12 cellular contexts compared by ENCODE assay signal in genomic region chr1:226681652-226682493, GRCh38. TPM values are rescaled to one million over a fixed set of nuclear protein-coding genes. Genes with fewer than 3 reads are reported as not detected.
DNase-seq lines count a peak whose midpoint lies in the region; ATAC-seq and TF ChIP-seq lines count a peak whose summit lies in the region.
"Had no signal": no experiment of that assay in that cellular context is flagged by ENCODE, and none has a peak within 500 bp of the region (broad histone marks: within the 10 kb centered on the region; RNA-seq: fewer than 3 reads in every experiment).

No MANE protein-coding gene starts in this region.

- H3F3A ChIP-seq in DOHH2 (ENCODE audit: control insufficient read depth, insufficient read depth) = peaks cover 34% of the 10 kb centered on the region

- H3K36me3 ChIP-seq in DOHH2 (ENCODE audit: control insufficient read depth, low read length) = peaks cover 67% of the 10 kb centered on the region
- H3K36me3 ChIP-seq in right lobe of liver = no peaks in the 10 kb centered on the region
- no peaks in the 10 kb centered on the region for H3K36me3 ChIP-seq in osteoblast (ENCODE audit: insufficient read depth, low read length)

- H3K27ac ChIP-seq in DOHH2 (ENCODE audit: low read depth, low read length) (peak overlapping the region; percentile 95), cingulate gyrus (ENCODE audit: low read depth, low read length) (peak overlapping the region; percentile 76), skin epidermis (peak overlapping the region in 12 of 21 experiments; percentile 3 to 90 (median 38)), right lobe of liver (no peak overlapping the region), osteoblast (ENCODE audit: low read depth, low read length) (no peak overlapping the region)
- H3K27ac ChIP-seq: C4-2B had no signal

- H3K4me3 ChIP-seq in DOHH2 (ENCODE audit: low read length) = peak overlapping the region; percentile 86
- H3K4me3 ChIP-seq in skin epidermis = no peak overlapping the region
- H3K4me3 ChIP-seq in right lobe of liver = no peak overlapping the region
- H3K4me3 ChIP-seq in osteoblast (ENCODE audit: insufficient read depth, low read length) = no peak overlapping the region
- H3K4me3 ChIP-seq: psoas muscle had no signal

- peaks cover 100% of the 10 kb centered on the region for H3K79me2 ChIP-seq in DOHH2 (ENCODE audit: control insufficient read depth, low read length)
- H3K79me2 ChIP-seq in osteoblast (ENCODE audit: insufficient read depth, low read length) = no peaks in the 10 kb centered on the region

- H3K4me2 ChIP-seq in DOHH2 (ENCODE audit: low read length) (peak overlapping the region; percentile 91), osteoblast (ENCODE audit: insufficient read depth, low read length) (no peak overlapping the region)

- intact Hi-C loops in right lobe of liver (cut with DNase I) = no loop called here

- H2AFZ ChIP-seq in osteoblast (ENCODE audit: low read length) = no peak overlapping the region

- 72% methylated on average over 4 of the region's 4 CpGs for WGBS in right lobe of liver (ENCODE audit: insufficient coverage, low coverage, low lambda C conversion rate, missing lambda C conversion rate)

- DNase-seq in NCI-H446 treated with DMSO at 0.1 percent for 48 hours (lab: John Stamatoyannopoulos, UW) = peak; percentile 67
- DNase-seq in right lobe of liver = no peak
- no peak for DNase-seq in osteoblast (ENCODE audit: insufficient read length, low spot score, missing footprints)
- DNase-seq in T-helper 9 cell = no peak
- DNase-seq: activated gamma-delta T cell, NCI-H1105, NCI-H526, psoas muscle had no signal

- H3K4me1 ChIP-seq in DOHH2 (ENCODE audit: control insufficient read depth, low read length) = peaks cover 100% of the 10 kb centered on the region
- peaks cover 0 to 14% (median 2%) of the 10 kb centered on the region in 4 donors for H3K4me1 ChIP-seq in right lobe of liver
- peaks cover 13% of the 10 kb centered on the region for H3K4me1 ChIP-seq in osteoblast (ENCODE audit: insufficient read depth, low read length)

- H4K20me1 ChIP-seq in DOHH2 (ENCODE audit: control insufficient read depth, insufficient read depth, low read depth, low read length) = no peaks in the 10 kb centered on the region
- no peaks in the 10 kb centered on the region for H4K20me1 ChIP-seq in osteoblast (ENCODE audit: insufficient read depth, low read length)

- TF ChIP-seq CTCF in DOHH2 (IDR thresholded peaks at IDR 0.05; ENCODE audit: low read depth, low read length, poor library complexity, severe bottlenecking) (no peak), right lobe of liver (IDR thresholded peaks at IDR 0.05) (no peak), osteoblast (IDR thresholded peaks at IDR 0.05; ENCODE audit: extremely low read depth, low read depth, low read length) (no peak)

- TF ChIP-seq POLR2A in right lobe of liver (IDR thresholded peaks at IDR 0.05) = no peak

- no peak for ATAC-seq in right lobe of liver
- ATAC-seq: psoas muscle had no signal

- H3K9me3 ChIP-seq in DOHH2 (ENCODE audit: control insufficient read depth, insufficient read depth, low read length) = no peaks in the 10 kb centered on the region
- H3K9me3 ChIP-seq in right lobe of liver = no peaks in the 10 kb centered on the region
- H3K9me3 ChIP-seq in osteoblast (ENCODE audit: low read depth, low read length) = no peaks in the 10 kb centered on the region
- H3K9me3 ChIP-seq: psoas muscle had no signal

- no peaks in the 10 kb centered on the region for H3K27me3 ChIP-seq in DOHH2 (ENCODE audit: control insufficient read depth, low read length)
- no peaks in the 10 kb centered on the region for H3K27me3 ChIP-seq in right lobe of liver
- H3K27me3 ChIP-seq in osteoblast (ENCODE audit: insufficient read depth, low read length) = peaks cover 19% of the 10 kb centered on the region

- H3K9me2 ChIP-seq in DOHH2 (replicated peaks; ENCODE audit: control insufficient read depth, low read length) = no peaks in the 10 kb centered on the region

RNA-seq across cellular contexts. Expression of gene ITPKB, which starts 57.2 kb away (rescaled TPM):
- 1 to 10 TPM; 2.1 to 4.1 (median 3.4) TPM for total RNA-seq in right lobe of liver
- 6.2 and 7.1 TPM in 2 replicates for total RNA-seq in osteoblast

Comparison
In these comparisons a context has a peak if more than half of its experiments do, and no peak if none do; other contexts are left out.
1. H3K27ac ChIP-seq: peak in DOHH2 (single experiment), cingulate gyrus (single experiment) and skin epidermis (12 of 21); none in right lobe of liver (0 of 3) and osteoblast (single experiment).